ENCODE assay signal across 9 cellular contexts in genomic region chr6:136317023-136317649, GRCh38. TPM values are rescaled to one million over a fixed set of nuclear protein-coding genes. Genes with fewer than 3 reads are reported as not detected.
DNase-seq lines count a peak whose midpoint lies in the region; ATAC-seq and TF ChIP-seq lines count a peak whose summit lies in the region.
"Had no signal": no experiment of that assay in that cellular context is flagged by ENCODE, and none has a peak within 500 bp of the region (broad histone marks: within the 10 kb centered on the region; RNA-seq: fewer than 3 reads in every experiment).

No MANE protein-coding gene starts in this region.

- in situ Hi-C loops in GM23248 (cut with MboI): no loop called here

- DNase-seq in DMS79 (lab: John Stamatoyannopoulos, UW) (peak; percentile 33), GM23248 (peak; percentile 77), NCI-H1105 treated with DMSO at 0.1 percent for 48 hours (lab: John Stamatoyannopoulos, UW) (peak; percentile 60), T-helper 17 cell (peak in 2 of 3 donors; percentile 31 to 48), ascending aorta (ENCODE audit: low spot score in 2 of 2) (no peak), hypothalamus (lab: John Stamatoyannopoulos, UW) (peak in 28 of 51 donors; percentile 5 to 73 (median 46)), smooth muscle cell (lab: John Stamatoyannopoulos, UW; ENCODE audit: unreplicated experiment) (no peak), mesenteric fat pad (ENCODE audit: low spot score) (no peak)

- intact Hi-C loops in ascending aorta (cut with DNase I): no loop called here

- H4K20me1 ChIP-seq in GM23248 (ENCODE audit: insufficient read depth) (no peaks in the 10 kb centered on the region), smooth muscle cell (ENCODE audit: low read depth) (no peaks in the 10 kb centered on the region)

- H2AFZ ChIP-seq in GM23248: no peak overlapping the region
- no peak overlapping the region for H2AFZ ChIP-seq in smooth muscle cell (ENCODE audit: low read depth)

- no peaks in the 10 kb centered on the region for H3K36me3 Mint-ChIP-seq in T-helper 17 cell (ENCODE audit: low read depth)

- 57 to 60% methylated on average over 5 of the region's 5 CpGs for WGBS in GM23248 (ENCODE audit: low coverage in 1 of 2, low lambda C conversion rate in 2 of 2, missing lambda C conversion rate in 2 of 2), 2 experiments
- WGBS in smooth muscle cell (ENCODE audit: low lambda C conversion rate): 40% methylated on average over 5 of the region's 5 CpGs

- H3K27ac ChIP-seq in GM23248 (no peak overlapping the region), ascending aorta (no peak overlapping the region), smooth muscle cell (ENCODE audit: low read depth) (no peak overlapping the region)

- H3K9me3 ChIP-seq in GM23248 (ENCODE audit: low read depth) (no peaks in the 10 kb centered on the region), T-helper 17 cell (ENCODE audit: control insufficient read depth, low read length, poor library complexity, severe bottlenecking) (no peaks in the 10 kb centered on the region), ascending aorta (no peaks in the 10 kb centered on the region), smooth muscle cell (replicated peaks; ENCODE audit: low read depth) (no peaks in the 10 kb centered on the region)

- peaks cover 28% of the 10 kb centered on the region for H3K27me3 Mint-ChIP-seq in T-helper 17 cell

- H3K4me1 ChIP-seq in GM23248 (ENCODE audit: insufficient read depth) (no peaks in the 10 kb centered on the region), ascending aorta (no peaks in the 10 kb centered on the region), smooth muscle cell (ENCODE audit: low read depth) (no peaks in the 10 kb centered on the region)

- TF ChIP-seq CTCF in ascending aorta (IDR thresholded peaks at IDR 0.05) (peak; percentile 52 to 78 (median 76)), smooth muscle cell (IDR thresholded peaks at IDR 0.05; ENCODE audit: borderline replicate concordance, insufficient read depth, poor library complexity, severe bottlenecking) (peak; percentile 80)

- peak; percentile 91 for ATAC-seq in T-helper 17 cell

- H3K4me3 ChIP-seq in GM23248 (no peak overlapping the region), ascending aorta (no peak overlapping the region), smooth muscle cell (no peak overlapping the region)

- H3K36me3 ChIP-seq in GM23248 (ENCODE audit: low read depth) (no peaks in the 10 kb centered on the region), ascending aorta (no peaks in the 10 kb centered on the region), smooth muscle cell (ENCODE audit: low read depth) (no peaks in the 10 kb centered on the region)

- H3K9ac ChIP-seq in GM23248: no peak overlapping the region
- no peak overlapping the region for H3K9ac ChIP-seq in smooth muscle cell (ENCODE audit: low read depth)

- H3K27me3 ChIP-seq in GM23248 (replicated peaks; ENCODE audit: insufficient read depth): no peaks in the 10 kb centered on the region
- H3K27me3 ChIP-seq in ascending aorta: no peaks in the 10 kb centered on the region
- H3K27me3 ChIP-seq in smooth muscle cell (ENCODE audit: low read depth): peaks cover 4% of the 10 kb centered on the region

- H3F3A ChIP-seq in GM23248 (ENCODE audit: insufficient read depth): no peaks in the 10 kb centered on the region
- no peaks in the 10 kb centered on the region for H3F3A ChIP-seq in smooth muscle cell (ENCODE audit: low read depth)

- no peaks in the 10 kb centered on the region for H3K79me2 ChIP-seq in GM23248 (ENCODE audit: insufficient read depth)
- no peaks in the 10 kb centered on the region for H3K79me2 ChIP-seq in smooth muscle cell (ENCODE audit: low read depth)

- H3K4me1 Mint-ChIP-seq in T-helper 17 cell: no peaks in the 10 kb centered on the region

- no peak overlapping the region for H3K27ac Mint-ChIP-seq in T-helper 17 cell
- H3K27ac Mint-ChIP-seq: dendritic cell treated with granulocyte-macrophage colony-stimulating factor and Interleukin-4, amounts not matched to agents 40 ng/mL and 50 ng/mL, for 4 days had no signal

- H3K4me2 ChIP-seq in GM23248 (ENCODE audit: unreplicated experiment): no peak overlapping the region
- H3K4me2 ChIP-seq in smooth muscle cell: no peak overlapping the region

- no peaks in the 10 kb centered on the region for H3K9me2 ChIP-seq in GM23248 (ENCODE audit: insufficient read depth)

- H3K4me3 Mint-ChIP-seq in T-helper 17 cell: no peak overlapping the region
- H3K4me3 Mint-ChIP-seq: dendritic cell treated with granulocyte-macrophage colony-stimulating factor and Interleukin-4, amounts not matched to agents 40 ng/mL and 50 ng/mL, for 4 days had no signal

RNA-seq across cellular contexts. Expression of gene BCLAF1, which starts 27.5 kb away (rescaled TPM):
- total RNA-seq in GM23248 (2014; rRNA removed; shearing (Covaris generic)): 62.6 and 80.3 TPM in 2 replicates
- polyA plus RNA-seq in GM23248 (2016; fragmentation: Nextera tagmentation; extraction: Ambion mirVana): 78.0 and 78.3 TPM in 2 replicates
- total RNA-seq in T-helper 17 cell: 100 to 1,000 TPM; 492 to 543 TPM
- total RNA-seq in ascending aorta: 42.6 TPM
- 151 and 193 TPM in 2 replicates for total RNA-seq in smooth muscle cell
- polyA plus RNA-seq in smooth muscle cell: 61.1 and 68.2 TPM in 2 replicates
- 117 TPM for total RNA-seq in mesenteric fat pad

Comparison
In these comparisons a context has a peak if more than half of its experiments do, and no peak if none do; other contexts are left out.
1. DNase-seq: peak in DMS79 (single experiment), GM23248 (single experiment), NCI-H1105 treated with DMSO at 0.1 percent for 48 hours (single experiment), T-helper 17 cell (2 of 3) and hypothalamus (28 of 51); none in ascending aorta (0 of 2), smooth muscle cell (single experiment) and mesenteric fat pad (single experiment).